ENCODE assay signal across 9 cellular contexts in the genomic region with DNA sequence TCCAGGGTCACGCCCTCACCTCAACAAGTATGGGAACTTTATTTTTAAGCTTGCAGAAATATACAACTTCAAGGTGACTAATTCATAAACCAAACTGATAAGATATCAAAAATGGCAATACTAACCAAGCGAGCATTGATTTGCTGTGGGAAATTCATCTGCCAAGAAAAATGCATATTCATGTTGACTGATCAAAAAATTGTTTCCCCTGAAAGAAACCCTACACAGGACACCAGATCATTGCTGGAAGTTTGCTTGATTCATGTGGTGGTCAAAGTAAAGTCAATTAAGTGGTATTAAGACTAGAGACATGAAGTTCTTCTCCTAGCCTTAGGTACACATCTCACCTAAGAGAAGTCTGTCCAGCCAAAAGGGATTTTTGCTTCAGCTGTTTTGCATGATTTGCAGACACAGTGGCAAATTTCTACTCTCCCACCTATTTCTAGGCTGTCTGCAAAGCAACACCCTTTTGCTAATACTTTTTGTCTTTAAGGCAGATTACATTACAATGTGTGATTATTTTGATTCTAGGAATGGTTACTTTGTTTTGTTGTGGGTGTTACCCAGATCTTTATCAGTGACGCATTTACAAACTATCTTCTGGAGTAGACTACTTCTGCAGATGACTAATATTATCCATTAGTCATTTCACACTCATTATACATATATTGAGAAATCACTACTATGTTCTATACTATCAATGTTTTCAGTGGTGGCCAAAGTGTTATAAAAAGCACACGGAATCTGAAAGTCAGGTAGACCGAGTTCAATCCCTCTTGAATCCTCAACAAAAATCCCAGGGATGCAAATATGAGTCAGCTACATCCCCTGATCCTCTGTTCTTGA. TPM values are rescaled to one million over a fixed set of nuclear protein-coding genes. Genes with fewer than 3 reads are reported as not detected.
DNase-seq lines count a peak whose midpoint lies in the region; ATAC-seq and TF ChIP-seq lines count a peak whose summit lies in the region.
"Had no signal": no experiment of that assay in that cellular context is flagged by ENCODE, and none has a peak within 500 bp of the region (broad histone marks: within the 10 kb centered on the region; RNA-seq: fewer than 3 reads in every experiment).

No MANE protein-coding gene starts in this region.

- H3K27ac ChIP-seq in upper lobe of right lung (peak overlapping the region; percentile 37), hepatocyte (no peak overlapping the region)

- ATAC-seq in GM18499 (IDR thresholded peaks at IDR 0.05; ENCODE audit: insufficient read depth, unreplicated experiment) (peak; percentile 83), GM21737 (IDR thresholded peaks at IDR 0.05; ENCODE audit: unreplicated experiment) (peak; percentile 59), upper lobe of right lung (peak; percentile 61)

- H3K9me3 ChIP-seq in Loucy (ENCODE audit: insufficient read depth, low read depth, low read length), result no peaks in the 10 kb centered on the region
- no peaks in the 10 kb centered on the region for H3K9me3 ChIP-seq in upper lobe of right lung
- H3K9me3 ChIP-seq in hepatocyte (ENCODE audit: low read depth), result no peaks in the 10 kb centered on the region

- 94% methylated on average over 5 of the region's 5 CpGs for WGBS in hepatocyte (ENCODE audit: low lambda C conversion rate, missing lambda C conversion rate)

- H3K36me3 ChIP-seq in Loucy (ENCODE audit: insufficient read depth, low read length) (no peaks in the 10 kb centered on the region), upper lobe of right lung (no peaks in the 10 kb centered on the region), hepatocyte (replicated peaks; ENCODE audit: insufficient read depth, low read depth) (no peaks in the 10 kb centered on the region)

- H4K20me1 ChIP-seq in Loucy (ENCODE audit: insufficient read depth, low read length, poor library complexity, severe bottlenecking) (peaks cover 19% of the 10 kb centered on the region), hepatocyte (ENCODE audit: insufficient read depth, poor library complexity, severe bottlenecking) (no peaks in the 10 kb centered on the region)

- DNase-seq in effector CD4-positive, alpha-beta T cell, result peak; percentile 43
- no peak for DNase-seq in upper lobe of right lung
- DNase-seq in hepatocyte (ENCODE audit: low spot score), result no peak
- DNase-seq in activated gamma-delta T cell treated with Interleukin-2 at 50 U/mL for 16 hours, result no peak
- DNase-seq in GM19238 (ENCODE audit: insufficient read length, low spot score), result no peak

- H2AFZ ChIP-seq in Loucy (ENCODE audit: low read length) (no peak overlapping the region), hepatocyte (no peak overlapping the region)

- TF ChIP-seq CTCF in Loucy (conservative IDR thresholded peaks at IDR 0.05; ENCODE audit: low read length) (no peak), upper lobe of right lung (IDR thresholded peaks at IDR 0.05) (no peak), hepatocyte (IDR thresholded peaks at IDR 0.05; ENCODE audit: poor library complexity) (no peak)

- H3K4me3 ChIP-seq in Loucy (ENCODE audit: low read length, poor library complexity, severe bottlenecking) (no peak overlapping the region), upper lobe of right lung (peak overlapping the region; percentile 8), hepatocyte (no peak overlapping the region)

- H3K9ac ChIP-seq in Loucy (ENCODE audit: low read depth, low read length, poor library complexity, severe bottlenecking), result no peak overlapping the region

- peaks cover 50% of the 10 kb centered on the region for H3K4me1 ChIP-seq in Loucy (ENCODE audit: insufficient read depth, low read length, poor library complexity, severe bottlenecking)
- no peaks in the 10 kb centered on the region for H3K4me1 ChIP-seq in upper lobe of right lung
- no peaks in the 10 kb centered on the region for H3K4me1 ChIP-seq in hepatocyte (ENCODE audit: insufficient read depth)

- H3K9me2 ChIP-seq in Loucy (replicated peaks; ENCODE audit: low read depth, low read length) (no peaks in the 10 kb centered on the region), hepatocyte (replicated peaks; ENCODE audit: insufficient read depth) (no peaks in the 10 kb centered on the region)

- H3K79me2 ChIP-seq in Loucy (ENCODE audit: insufficient read depth, low read length) (peaks cover 96% of the 10 kb centered on the region), hepatocyte (no peaks in the 10 kb centered on the region)

- H3K4me2 ChIP-seq in Loucy (ENCODE audit: low read depth, low read length, poor library complexity, severe bottlenecking), result peak overlapping the region; percentile 31
- no peak overlapping the region for H3K4me2 ChIP-seq in hepatocyte

- H3K27me3 ChIP-seq in Loucy (ENCODE audit: insufficient read depth, low read length, poor library complexity, severe bottlenecking), result no peaks in the 10 kb centered on the region
- H3K27me3 ChIP-seq in upper lobe of right lung, result no peaks in the 10 kb centered on the region
- H3K27me3 ChIP-seq in hepatocyte, result no peaks in the 10 kb centered on the region

- H3F3A ChIP-seq in Loucy (ENCODE audit: low read depth), result 0 out of 2 replicates have a peak, but pooled peaks cover 3% of the 10 kb centered on the region

- intact Hi-C loops in upper lobe of right lung (cut with DNase I), result no loop called here

RNA-seq across cellular contexts. Expression of a gene that starts 12.3 kb away (rescaled TPM):
- total RNA-seq in upper lobe of right lung, result 18.2 TPM
- total RNA-seq in hepatocyte, result 1.2 and 1.7 TPM in 2 replicates
- 0.51 and 0.82 TPM in 2 replicates for polyA plus RNA-seq in hepatocyte
- total RNA-seq: SK-MEL-5 had no signal
